ENCODE assay signal across 13 cellular contexts in genomic region chr7:80206763-80207162, GRCh38.
DNase-seq lines count a peak whose midpoint lies in the region; ATAC-seq, FAIRE-seq and TF ChIP-seq lines count a peak whose summit lies in the region.
"Had no signal": no experiment of that assay in that cellular context is flagged by ENCODE, and none has a peak within 500 bp of the region (broad histone marks: within the 10 kb centered on the region; RNA-seq: fewer than 3 reads in every experiment).

No MANE protein-coding gene starts in this region.

- no peak overlapping the region for H3K27ac ChIP-seq in colonic mucosa
- H3K27ac ChIP-seq: esophagus squamous epithelium had no signal

- DNase-seq in glomerular visceral epithelial cell (ENCODE audit: extremely low spot score) (peak; percentile 9), osteocyte (ENCODE audit: extremely low spot score, unreplicated experiment) (no peak), GM12891 (ENCODE audit: insufficient read length, low spot score) (no peak), colonic mucosa (no peak)
- DNase-seq: activated T-cell treated with anti-CD3 and anti-CD28 coated beads for 4 hours, esophagus squamous epithelium, T-helper 1 cell had no signal

- no peak overlapping the region for H3K4me3 Mint-ChIP-seq in osteocyte (ENCODE audit: unreplicated experiment)
- H3K4me3 Mint-ChIP-seq: neural crest cell had no signal

- peaks cover 45% of the 10 kb centered on the region for H3K36me3 Mint-ChIP-seq in osteocyte (ENCODE audit: unreplicated experiment)

- H3K27me3 Mint-ChIP-seq in osteocyte (ENCODE audit: unreplicated experiment), result no peaks in the 10 kb centered on the region

- no peak for TF ChIP-seq POLR2A in GM12891 (IDR thresholded peaks at IDR 0.05; ENCODE audit: low read depth, low read length)

- H3K4me1 ChIP-seq in colonic mucosa, result no peaks in the 10 kb centered on the region

- no peak overlapping the region for H3K9ac ChIP-seq in colonic mucosa (ENCODE audit: low read depth in 2 of 2, low read length in 2 of 2)

- H3K27me3 ChIP-seq in colonic mucosa, result no peaks in the 10 kb centered on the region
- H3K27me3 ChIP-seq: esophagus squamous epithelium had no signal

- ATAC-seq in GM18870 (IDR thresholded peaks at IDR 0.05; ENCODE audit: unreplicated experiment), result peak; percentile 82
- peak; percentile 83 for ATAC-seq in HG02610 (IDR thresholded peaks at IDR 0.05; ENCODE audit: unreplicated experiment)
- peak; percentile 82 for ATAC-seq in HG03354 (IDR thresholded peaks at IDR 0.05; ENCODE audit: poor library complexity, severe bottlenecking, unreplicated experiment)
- ATAC-seq in HG02840 (IDR thresholded peaks at IDR 0.05; ENCODE audit: low FRiP score, unreplicated experiment), result no peak

- TF ChIP-seq CTCF in osteocyte (IDR thresholded peaks at IDR 0.05) (no peak), colonic mucosa (IDR thresholded peaks at IDR 0.05) (no peak)

- H3K4me1 Mint-ChIP-seq in osteocyte (ENCODE audit: unreplicated experiment), result peaks cover 30% of the 10 kb centered on the region

- H3K27ac Mint-ChIP-seq in osteocyte (ENCODE audit: unreplicated experiment), result no peak overlapping the region

- no peaks in the 10 kb centered on the region for H3K9me3 Mint-ChIP-seq in osteocyte (ENCODE audit: unreplicated experiment)
- H3K9me3 Mint-ChIP-seq: neural crest cell had no signal

- H3K4me3 ChIP-seq in colonic mucosa, result no peak overlapping the region
- H3K4me3 ChIP-seq: esophagus squamous epithelium, lung had no signal

- no peaks in the 10 kb centered on the region for H3K36me3 ChIP-seq in colonic mucosa

- intact Hi-C loops in colonic mucosa (cut with DNase I), result no loop called here

- no peaks in the 10 kb centered on the region for H3K9me3 ChIP-seq in colonic mucosa
- H3K9me3 ChIP-seq: esophagus squamous epithelium had no signal

- no peak for FAIRE-seq in GM12891 (lab: Jason Lieb, UNC)

TF ChIP-seq in GM12891, 5 proteins besides CTCF, POLR2A, EP300 and RAD21:
- TF ChIP-seq POU2F2 (IDR thresholded peaks at IDR 0.05; ENCODE audit: low read depth, low read length) (no peak), TAF1 (IDR thresholded peaks at IDR 0.05; ENCODE audit: low read depth, low read length) (no peak), SPI1 (IDR thresholded peaks at IDR 0.05; ENCODE audit: low read depth, low read length) (no peak), POLR2AphosphoS5 (IDR thresholded peaks at IDR 0.05; ENCODE audit: low read depth, low read length) (no peak), PAX5 (IDR thresholded peaks at IDR 0.05; ENCODE audit: insufficient read depth, low read length, severe bottlenecking) (no peak)
